In the genomic region with DNA sequence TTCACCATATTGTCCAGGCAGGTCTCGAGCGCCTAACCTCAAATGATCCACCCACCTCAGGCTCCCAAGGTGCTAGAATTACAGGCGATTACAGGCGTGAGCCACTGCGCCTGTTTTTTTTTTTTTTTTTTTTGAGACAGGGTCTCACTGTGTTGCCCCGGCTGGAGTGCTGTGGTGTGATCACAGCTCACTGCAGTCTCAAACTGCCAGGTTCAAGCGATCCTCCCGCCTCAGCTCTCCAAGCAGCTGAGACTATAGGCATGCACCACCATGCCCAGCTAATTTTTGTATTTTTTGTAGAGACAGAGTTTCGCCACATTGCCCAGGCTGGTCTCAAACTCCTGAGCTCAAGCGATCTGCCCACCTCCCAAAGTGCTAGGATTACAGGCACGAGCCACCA, we compare ENCODE assay signal across 2 cellular contexts. TPM values are rescaled to one million over a fixed set of nuclear protein-coding genes. Genes with fewer than 3 reads are reported as not detected.
"Had no signal": no experiment of that assay in that cellular context is flagged by ENCODE, and none has a peak within 500 bp of the region (broad histone marks: within the 10 kb centered on the region; RNA-seq: fewer than 3 reads in every experiment).

No MANE protein-coding gene starts in this region.

RNA-seq across cellular contexts. Expression of gene ITGB1BP2, which starts 22.9 kb away (rescaled TPM):
- polyA plus RNA-seq: immature natural killer cell; naive thymus-derived CD4-positive, alpha-beta T cell had no signal
